ENCODE assay signal across 25 cellular contexts in the genomic region with DNA sequence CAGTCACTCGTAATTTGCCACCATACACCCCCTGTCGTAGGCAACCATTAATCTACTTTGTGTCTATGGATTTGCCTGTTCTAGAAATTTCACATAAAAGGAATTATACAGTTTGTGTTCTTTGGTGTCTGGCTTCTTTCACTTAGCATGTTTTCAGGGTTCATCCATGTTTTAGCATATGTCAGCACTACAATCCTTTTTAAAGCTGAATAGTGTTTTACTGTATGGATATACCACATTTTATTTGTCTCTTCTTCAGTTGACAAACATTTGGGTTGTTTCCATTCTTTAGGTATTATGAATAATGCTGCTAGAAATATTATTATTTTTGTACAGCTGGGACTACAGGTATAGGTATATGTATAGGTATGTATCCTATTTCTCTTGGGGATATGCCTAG.
"Had no signal": no experiment of that assay in that cellular context is flagged by ENCODE, and none has a peak within 500 bp of the region (broad histone marks: within the 10 kb centered on the region; RNA-seq: fewer than 3 reads in every experiment).

No MANE protein-coding gene starts in this region.

- H3K4me3 ChIP-seq: left lung, lower lobe of right lung, right atrium auricular region, right lobe of liver, skin epidermis, stomach, testis, thyroid gland, transverse colon, upper lobe of left lung had no signal

- H3K27ac ChIP-seq: left lung, lower lobe of right lung, right atrium auricular region, right lobe of liver, skin epidermis, stomach, testis, thyroid gland, transverse colon, upper lobe of left lung had no signal

- H3K9me3 ChIP-seq: lower lobe of right lung, right lobe of liver, testis, thyroid gland had no signal

- H3K27me3 ChIP-seq: left lung, right atrium auricular region, right lobe of liver, stomach, testis, thyroid gland, transverse colon, upper lobe of left lung had no signal

- H3K9ac ChIP-seq: parathyroid adenoma had no signal

- ATAC-seq: left colon; left lung; lower lobe of right lung; naive thymus-derived CD8-positive, alpha-beta T cell; right lobe of liver; stimulated activated naive B cell treated with anti-CD40 and anti-IgM and Interleukin-4, amounts not matched to agents 10 μg/mL and 1 μg/mL and 100 μg/mL, for 72 hours; stimulated activated naive CD8-positive, alpha-beta T cell treated with anti-CD3 and anti-CD28 coated beads, Interleukin-15, Interleukin-2, amounts not matched to agents 100 U/mL and 50 U/mL, for 24 hours had no signal

- H2AFZ ChIP-seq: parathyroid adenoma had no signal

- DNase-seq: hypothalamus; immature natural killer cell; kidney; left colon; left lung; lower lobe of right lung; mammary epithelial cell; mesenchymal stem cell; naive thymus-derived CD8-positive, alpha-beta T cell; occipital lobe; right lobe of liver; stimulated activated CD4-positive, alpha-beta T cell treated with anti-CD3 and anti-CD28 coated beads, Interleukin-12 subunit alpha, Interleukin-12 subunit beta, amount 100 ng/mL, for 4 hours; stimulated activated CD4-positive, alpha-beta T cell treated with anti-CD3 and anti-CD28 coated beads, Interleukin-15, amount 100 ng/mL, for 24 hours; stimulated activated CD4-positive, alpha-beta T cell treated with anti-CD3 and anti-CD28 coated beads, Interleukin-2, amount 100 ng/mL, for 24 hours; stimulated activated CD4-positive, alpha-beta T cell treated with anti-CD3 and anti-CD28 coated beads, Interleukin-4, amount 100 ng/mL, for 1 hour; stimulated activated naive B cell treated with anti-CD40 and anti-IgM and Interleukin-4, amounts not matched to agents 10 μg/mL and 1 μg/mL and 100 μg/mL, for 72 hours; stimulated activated naive CD8-positive, alpha-beta T cell treated with anti-CD3 and anti-CD28 coated beads, Interleukin-15, Interleukin-2, amounts not matched to agents 100 U/mL and 50 U/mL, for 24 hours; stomach; testis; thyroid gland; transverse colon; upper lobe of left lung had no signal
